In genomic region chr7:123750389-123751230, GRCh38 we compare ENCODE assay signal across 9 cellular contexts. TPM values are rescaled to one million over a fixed set of nuclear protein-coding genes. Genes with fewer than 3 reads are reported as not detected.
DNase-seq lines count a peak whose midpoint lies in the region; ATAC-seq and TF ChIP-seq lines count a peak whose summit lies in the region.
"Had no signal": no experiment of that assay in that cellular context is flagged by ENCODE, and none has a peak within 500 bp of the region (broad histone marks: within the 10 kb centered on the region; RNA-seq: fewer than 3 reads in every experiment).

No MANE protein-coding gene starts in this region.

- H3K4me2 ChIP-seq in GM23248 (ENCODE audit: unreplicated experiment) = peak overlapping the region; percentile 98

- 98 to 100% methylated on average over 2 of the region's 2 CpGs for WGBS in GM23248 (ENCODE audit: low coverage in 1 of 2, low lambda C conversion rate in 2 of 2, missing lambda C conversion rate in 2 of 2), 2 experiments

- POLR2A ChIA-PET in activated CD8-positive, alpha-beta T cell treated with anti-CD3 and anti-CD28 coated beads, Interleukin-2, amount 10 ng/mL, durations not matched to agents 7 days and 5 days (lab: Charles Lee) = no interaction called here

- peaks cover 22% of the 10 kb centered on the region for H3K36me3 Mint-ChIP-seq in activated CD8-positive, alpha-beta T cell treated with anti-CD3 and anti-CD28 coated beads, Interleukin-2, amount 10 ng/mL, durations not matched to agents 7 days and 5 days (ENCODE audit: low read depth)

- H3K9me2 ChIP-seq in GM23248 (ENCODE audit: insufficient read depth) = no peaks in the 10 kb centered on the region

- H3K9me3 ChIP-seq in GM23248 (ENCODE audit: low read depth) (no peaks in the 10 kb centered on the region), lower lobe of right lung (no peaks in the 10 kb centered on the region)

- ATAC-seq in activated CD8-positive, alpha-beta T cell treated with anti-CD3 and anti-CD28 coated beads, Interleukin-2, amount 10 ng/mL, durations not matched to agents 7 days and 5 days = no peak
- ATAC-seq in lower lobe of right lung (no peak), GM18517 (IDR thresholded peaks at IDR 0.05; ENCODE audit: unreplicated experiment) (no peak), GM21576 (IDR thresholded peaks at IDR 0.05; ENCODE audit: unreplicated experiment) (no peak), HG02571 (IDR thresholded peaks at IDR 0.05; ENCODE audit: unreplicated experiment) (no peak)

- no peaks in the 10 kb centered on the region for H3K9me3 Mint-ChIP-seq in activated CD8-positive, alpha-beta T cell treated with anti-CD3 and anti-CD28 coated beads, Interleukin-2, amount 10 ng/mL, durations not matched to agents 7 days and 5 days (ENCODE audit: insufficient read depth)

- no peak for TF ChIP-seq CTCF in lower lobe of right lung (IDR thresholded peaks at IDR 0.05)

- peak overlapping the region; percentile 98; the same call in 1 of the 2 replicates for H3K9ac ChIP-seq in GM23248

- H3K27me3 Mint-ChIP-seq in activated CD8-positive, alpha-beta T cell treated with anti-CD3 and anti-CD28 coated beads, Interleukin-2, amount 10 ng/mL, durations not matched to agents 7 days and 5 days (ENCODE audit: low read depth) = peaks cover 5% of the 10 kb centered on the region

- intact Hi-C loops in lower lobe of right lung (cut with DNase I) = no loop called here

- H3K4me3 ChIP-seq in ACC112 (ENCODE audit: low read depth, low read length) = peak overlapping the region; percentile 96
- peak overlapping the region; percentile 94; the same call in 1 of the 2 replicates for H3K4me3 ChIP-seq in GM23248
- peak overlapping the region; percentile 82 for H3K4me3 ChIP-seq in lower lobe of right lung

- no peak overlapping the region for H2AFZ ChIP-seq in ACC112 (ENCODE audit: low read length, unreplicated experiment)
- H2AFZ ChIP-seq in GM23248 = 0 out of 2 replicates have a peak overlapping the region, but pooled peaks have one; percentile 94

- peak overlapping the region; percentile 91 for H3K27ac ChIP-seq in ACC112 (ENCODE audit: low read depth, low read length)
- no peak overlapping the region for H3K27ac ChIP-seq in GM23248
- peak overlapping the region; percentile 98 for H3K27ac ChIP-seq in lower lobe of right lung

- peaks cover 36% of the 10 kb centered on the region for H3K79me2 ChIP-seq in ACC112 (ENCODE audit: control insufficient read depth, insufficient read depth, low read length, unreplicated experiment)
- peaks cover 32% of the 10 kb centered on the region for H3K79me2 ChIP-seq in GM23248 (ENCODE audit: insufficient read depth)

- H3K4me3 Mint-ChIP-seq in activated CD8-positive, alpha-beta T cell treated with anti-CD3 and anti-CD28 coated beads, Interleukin-2, amount 10 ng/mL, durations not matched to agents 7 days and 5 days = peak overlapping the region; percentile 26

- H3K27ac Mint-ChIP-seq in activated CD8-positive, alpha-beta T cell treated with anti-CD3 and anti-CD28 coated beads, Interleukin-2, amount 10 ng/mL, durations not matched to agents 7 days and 5 days = no peak overlapping the region

- H3F3A ChIP-seq in GM23248 (ENCODE audit: insufficient read depth) = peaks cover 29% of the 10 kb centered on the region

- CTCF ChIA-PET in activated CD8-positive, alpha-beta T cell treated with anti-CD3 and anti-CD28 coated beads, Interleukin-2, amount 10 ng/mL, durations not matched to agents 7 days and 5 days (lab: Charles Lee) = interaction anchor here (0.9 to 4.0 kb wide), 5 partner anchors 27 to 126 kb away, joined by 3 to 17 read pairs (median 7); no protein-coding TSS in a partner anchor

- H3K36me3 ChIP-seq in ACC112 (ENCODE audit: insufficient read depth, low read length) = no peaks in the 10 kb centered on the region
- no peaks in the 10 kb centered on the region for H3K36me3 ChIP-seq in GM23248 (ENCODE audit: low read depth)
- H3K36me3 ChIP-seq in lower lobe of right lung = no peaks in the 10 kb centered on the region

- in situ Hi-C loops in GM23248 (cut with MboI) = no loop called here

- H4K20me1 ChIP-seq in GM23248 (ENCODE audit: insufficient read depth) = peaks cover 13% of the 10 kb centered on the region; the same call in 1 of the 2 replicates

- peaks cover 34% of the 10 kb centered on the region for H3K4me1 Mint-ChIP-seq in activated CD8-positive, alpha-beta T cell treated with anti-CD3 and anti-CD28 coated beads, Interleukin-2, amount 10 ng/mL, durations not matched to agents 7 days and 5 days (ENCODE audit: low read depth)

- peaks cover 44% of the 10 kb centered on the region for H3K4me1 ChIP-seq in ACC112 (ENCODE audit: control insufficient read depth, insufficient read depth, low read length, unreplicated experiment)
- H3K4me1 ChIP-seq in GM23248 (ENCODE audit: insufficient read depth) = peaks cover 25% of the 10 kb centered on the region
- peaks cover 28% of the 10 kb centered on the region for H3K4me1 ChIP-seq in lower lobe of right lung

- DNase-seq in GM23248 (no peak), lower lobe of right lung (no peak), NCI-H2227 (lab: John Stamatoyannopoulos, UW; ENCODE audit: unreplicated experiment) (no peak)
- DNase-seq in activated CD8-positive, alpha-beta T cell treated with anti-CD3 and anti-CD28 coated beads, Interleukin-2, amount 10 ng/mL, durations not matched to agents 7 days and 5 days = no peak
- DNase-seq: NCI-H1048 had no signal

- H3K27me3 ChIP-seq in ACC112 (ENCODE audit: insufficient read depth, low read length) (no peaks in the 10 kb centered on the region), GM23248 (replicated peaks; ENCODE audit: insufficient read depth) (no peaks in the 10 kb centered on the region), lower lobe of right lung (ENCODE audit: low read depth) (no peaks in the 10 kb centered on the region)

RNA-seq across cellular contexts. Expression of gene WASL, which starts 1.8 kb away (rescaled TPM):
- 11.6 and 13.2 TPM in 2 replicates for total RNA-seq in GM23248 (2014; rRNA removed; shearing (Covaris generic))
- polyA plus RNA-seq in GM23248 (2016; fragmentation: Nextera tagmentation; extraction: Ambion mirVana) = 20.7 and 21.5 TPM in 2 replicates
- total RNA-seq in activated CD8-positive, alpha-beta T cell treated with anti-CD3 and anti-CD28 coated beads, Interleukin-2, amount 10 ng/mL, durations not matched to agents 7 days and 5 days = 1 to 10 TPM; 7.5 to 7.6 TPM
- 33.3 TPM for total RNA-seq in lower lobe of right lung
